In genomic region chr3:17501745-17502144, GRCh38 we compare ENCODE assay signal across 33 cellular contexts.
A peak's percentile ranks its signal among the peaks of the same experiment; 100 is the strongest.
DNase-seq lines count a peak whose midpoint lies in the region; ATAC-seq, FAIRE-seq and TF ChIP-seq lines count a peak whose summit lies in the region.
"Had no signal": no experiment of that assay in that cellular context is flagged by ENCODE, and none has a peak within 500 bp of the region (broad histone marks: within the 10 kb centered on the region; RNA-seq: fewer than 3 reads in every experiment).

No MANE protein-coding gene starts in this region.

- FAIRE-seq in HepG2 (lab: Jason Lieb, UNC) (no peak), A549 (lab: Jason Lieb, UNC) (peak; percentile 39), K562 (lab: Jason Lieb, UNC) (no peak), HTR-8/SVneo (lab: Jason Lieb, UNC) (no peak)
- FAIRE-seq: A204.1 had no signal

- 98% methylated on average over 2 of the region's 2 CpGs for WGBS in HepG2 (ENCODE audit: low lambda C conversion rate)
- WGBS in right lobe of liver (ENCODE audit: insufficient coverage, low coverage, low lambda C conversion rate, missing lambda C conversion rate): 94% methylated on average over 2 of the region's 2 CpGs
- 94% methylated on average over 2 of the region's 2 CpGs for WGBS in A549 (ENCODE audit: missing lambda C conversion rate)
- WGBS in K562 (ENCODE audit: insufficient coverage, low coverage, missing lambda C conversion rate): 64% methylated on average over 2 of the region's 2 CpGs

- CTCF ChIA-PET in HepG2 (lab: Yijun Ruan, JAX; ENCODE audit: low intra/inter-chr PET ratio, low total read pairs) (no interaction called here), A549 (lab: Yijun Ruan, JAX) (no interaction called here), HEK293 (lab: Yijun Ruan, JAX) (interaction anchor here (0.6 to 1.2 kb wide), 2 partner anchors 32 to 888 kb away, joined by 3 to 5 read pairs; no protein-coding TSS in a partner anchor), K562 (lab: Yijun Ruan, JAX; ENCODE audit: low intra/inter-chr PET ratio) (interaction anchor here (0.6 kb wide), 1 partner anchor 28 kb away, joined by 3 read pairs; no protein-coding TSS in a partner anchor)

- no peak for TF ChIP-seq EP300 in HepG2 (IDR thresholded peaks at IDR 0.05; ENCODE audit: low read depth in 2 of 2, low read length in 2 of 2)
- TF ChIP-seq EP300 in HepG2 (CRISPR knock-in tag; IDR thresholded peaks at IDR 0.05; ENCODE audit: borderline replicate concordance): no peak
- TF ChIP-seq EP300 in A549 (IDR thresholded peaks at IDR 0.05): no peak
- no peak for TF ChIP-seq EP300 in K562 (IDR thresholded peaks at IDR 0.05; ENCODE audit: low read length)

- POLR2A ChIA-PET in HepG2 (lab: Yijun Ruan, JAX): no interaction called here
- POLR2A ChIA-PET in A549 (lab: Yijun Ruan, JAX): no interaction called here
- POLR2A ChIA-PET in HEK293 (lab: Yijun Ruan, JAX): no interaction called here
- POLR2A ChIA-PET in K562 (lab: Yijun Ruan, JAX): no interaction called here

- no peaks in the 10 kb centered on the region for H4K20me1 ChIP-seq in HepG2 (ENCODE audit: insufficient read depth, low read length)
- H4K20me1 ChIP-seq in K562 (replicated peaks; ENCODE audit: control insufficient read depth, insufficient read depth, low read length): no peaks in the 10 kb centered on the region
- H4K20me1 ChIP-seq: BLaER1; BLaER1 treated with 17β-estradiol and CSF1 and Interleukin-3, amounts not matched to agents 10 nM and 100 nM had no signal

- no peaks in the 10 kb centered on the region for H3K9me3 ChIP-seq in HepG2 (ENCODE audit: low read length)
- no peaks in the 10 kb centered on the region for H3K9me3 ChIP-seq in right lobe of liver
- H3K9me3 ChIP-seq in A549: no peaks in the 10 kb centered on the region
- H3K9me3 ChIP-seq in HEK293 (ENCODE audit: control insufficient read depth, insufficient read depth, low read depth, low read length): no peaks in the 10 kb centered on the region
- H3K9me3 ChIP-seq in K562 (replicated peaks; ENCODE audit: control insufficient read depth, insufficient read depth, low read depth, low read length): no peaks in the 10 kb centered on the region
- H3K9me3 ChIP-seq: BE2C; BLaER1; BLaER1 treated with 17β-estradiol and CSF1 and Interleukin-3, amounts not matched to agents 10 nM and 100 nM; Caco-2 had no signal

- H3K79me2 ChIP-seq in HepG2 (ENCODE audit: insufficient read depth, low read length) (no peaks in the 10 kb centered on the region), K562 (ENCODE audit: control insufficient read depth, insufficient read depth, low read length) (no peaks in the 10 kb centered on the region)

- no peak for DNase-seq in HepG2 (ENCODE audit: low spot score)
- DNase-seq in right lobe of liver: no peak
- no peak for DNase-seq in A549 (ENCODE audit: low read depth in 1 of 2, low spot score in 1 of 2)
- no peak for DNase-seq in K562 (ENCODE audit: extremely low read depth in 1 of 4, low spot score in 3 of 4)
- DNase-seq in HTR-8/SVneo (ENCODE audit: insufficient read length, low spot score): no peak
- no peak for DNase-seq in superior temporal gyrus (ENCODE audit: extremely low spot score)
- DNase-seq: 8988T; ACHN; AML-193; BE2C; C1 segment of cervical spinal cord; Caco-2; Calu3; CD4-positive, alpha-beta memory T cell; CD4-positive, alpha-beta T cell; CD4-positive, CD25-positive, alpha-beta regulatory T cell; CD8-positive, alpha-beta memory T cell; CD8-positive, alpha-beta T cell; COR-L47; DMS 273 treated with DMSO at 0.1 percent for 48 hours; DMS153; DMS53; DMS79; DMS79 treated with DMSO at 0.1 percent for 48 hours; DND-41; EL had no signal

- BruUV-seq in HepG2 (replicated peaks; lab: Mats Ljungman, UMichigan) (no TSS peak), K562 (replicated peaks; lab: Mats Ljungman, UMichigan) (no TSS peak)

- ATAC-seq in HepG2: no peak
- ATAC-seq in right lobe of liver: no peak
- ATAC-seq in A549: no peak
- ATAC-seq in K562: no peak
- ATAC-seq in HG02678 (IDR thresholded peaks at IDR 0.05; ENCODE audit: unreplicated experiment): no peak
- ATAC-seq: CD8-positive, alpha-beta T cell had no signal

- intact Hi-C loops in HepG2 (cut with micrococcal nuclease; ENCODE audit: unreplicated experiment) (no loop called here), right lobe of liver (cut with DNase I) (no loop called here), K562 (cut with micrococcal nuclease) (no loop called here)

- H3K9ac ChIP-seq in HepG2 (ENCODE audit: insufficient read depth, low read depth, low read length) (no peak overlapping the region), K562 (ENCODE audit: insufficient read depth in 1 of 2, low read depth in 2 of 2, low read length in 2 of 2) (no peak overlapping the region)
- H3K9ac ChIP-seq: BLaER1; BLaER1 treated with 17β-estradiol and CSF1 and Interleukin-3, amounts not matched to agents 10 nM and 100 nM had no signal

- H3K27me3 ChIP-seq in HepG2 (ENCODE audit: control insufficient read depth in 1 of 2, insufficient read depth in 2 of 2, low read length in 2 of 2) (no peaks in the 10 kb centered on the region), right lobe of liver (no peaks in the 10 kb centered on the region), K562 (ENCODE audit: control insufficient read depth in 2 of 2, insufficient read depth in 2 of 2, low read length in 2 of 2) (no peaks in the 10 kb centered on the region)
- H3K27me3 ChIP-seq: BE2C; BLaER1; BLaER1 treated with 17β-estradiol and CSF1 and Interleukin-3, amounts not matched to agents 10 nM and 100 nM had no signal

- no peak overlapping the region for H2AFZ ChIP-seq in HepG2 (ENCODE audit: low read length)
- H2AFZ ChIP-seq in K562 (ENCODE audit: low read depth, low read length): no peak overlapping the region

- TF ChIP-seq RAD21 in HepG2 (CRISPR knock-in tag; IDR thresholded peaks at IDR 0.05) (no peak), A549 (conservative IDR thresholded peaks at IDR 0.05 in 1 of 2, IDR thresholded peaks at IDR 0.05 in 1 of 2) (no peak), K562 (CRISPR knock-in tag; conservative IDR thresholded peaks at IDR 0.05 in 1 of 2, IDR thresholded peaks at IDR 0.05 in 1 of 2) (no peak)

- H3K9me1 ChIP-seq in K562 (ENCODE audit: control insufficient read depth, insufficient read depth, low read length): no peaks in the 10 kb centered on the region

- no peak for TF ChIP-seq POLR2A in HepG2 (IDR thresholded peaks at IDR 0.05; ENCODE audit: insufficient read depth in 1 of 2, low read depth in 2 of 2, low read length in 2 of 2)
- no peak for TF ChIP-seq POLR2A in right lobe of liver (IDR thresholded peaks at IDR 0.05)
- TF ChIP-seq POLR2A in A549 (IDR thresholded peaks at IDR 0.05; ENCODE audit: low read length): no peak
- no peak for TF ChIP-seq POLR2A in K562 (conservative IDR thresholded peaks at IDR 0.05)

- no peak overlapping the region for H3K4me2 ChIP-seq in HepG2 (ENCODE audit: low read depth, low read length)
- no peak overlapping the region for H3K4me2 ChIP-seq in A549
- H3K4me2 ChIP-seq in K562 (ENCODE audit: insufficient read depth, low read length): no peak overlapping the region
- H3K4me2 ChIP-seq: BLaER1; BLaER1 treated with 17β-estradiol and CSF1 and Interleukin-3, amounts not matched to agents 10 nM and 100 nM had no signal

- H3K27ac ChIP-seq in HepG2 (ENCODE audit: extremely low read length, insufficient read depth, low read length) (no peak overlapping the region), right lobe of liver (no peak overlapping the region), A549 (no peak overlapping the region), HEK293 (ENCODE audit: extremely low read depth, low read depth, low read length) (no peak overlapping the region), K562 (ENCODE audit: extremely low read depth, low read depth, low read length) (no peak overlapping the region)
- H3K27ac ChIP-seq: 22Rv1; BLaER1; BLaER1 treated with 17β-estradiol and CSF1 and Interleukin-3, amounts not matched to agents 10 nM and 100 nM; C4-2B had no signal

- H3K36me3 ChIP-seq in HepG2 (replicated peaks in 1 of 2; ENCODE audit: control insufficient read depth in 1 of 2, insufficient read depth in 2 of 2, low read length in 2 of 2) (no peaks in the 10 kb centered on the region), right lobe of liver (no peaks in the 10 kb centered on the region), HEK293 (ENCODE audit: control insufficient read depth in 2 of 2, insufficient read depth in 1 of 2, low read length in 2 of 2) (no peaks in the 10 kb centered on the region), K562 (ENCODE audit: control insufficient read depth, insufficient read depth, low read length) (no peaks in the 10 kb centered on the region)
- H3K36me3 ChIP-seq: BE2C had no signal

- in situ Hi-C loops in HepG2 (cut with HindIII; ENCODE audit: extremely low pct_ligation_motif_present, low pct_unique_long_range_greater_than_20kb) (no loop called here), K562 (cut with MboI) (no loop called here)

- TF ChIP-seq CTCF in HepG2 (CRISPR knock-in tag; IDR thresholded peaks at IDR 0.05) (no peak), right lobe of liver (IDR thresholded peaks at IDR 0.05) (no peak), A549 (IDR thresholded peaks at IDR 0.05) (no peak), HEK293 (tag by site-specific recombination; IDR thresholded peaks at IDR 0.05) (no peak), K562 (IDR thresholded peaks at IDR 0.05 in 2 of 3, conservative IDR thresholded peaks at IDR 0.05 in 1 of 3; ENCODE audit: insufficient read depth in 2 of 3, low read depth in 1 of 3, low read length in 3 of 3) (no peak)

- H3K4me3 ChIP-seq in HepG2 (replicated peaks in 1 of 3; ENCODE audit: insufficient read depth in 1 of 3, low read depth in 2 of 3, low read length in 3 of 3) (no peak overlapping the region), right lobe of liver (no peak overlapping the region), A549 (no peak overlapping the region), HEK293 (ENCODE audit: low read depth, low read length) (no peak overlapping the region), K562 (no peak overlapping the region)
- H3K4me3 ChIP-seq: BLaER1; BLaER1 treated with 17β-estradiol and CSF1 and Interleukin-3, amounts not matched to agents 10 nM and 100 nM had no signal

- no peaks in the 10 kb centered on the region for H3K4me1 ChIP-seq in HepG2 (ENCODE audit: insufficient read depth, low read length)
- H3K4me1 ChIP-seq in right lobe of liver: no peaks in the 10 kb centered on the region
- H3K4me1 ChIP-seq in A549: peaks cover 27% of the 10 kb centered on the region
- no peaks in the 10 kb centered on the region for H3K4me1 ChIP-seq in HEK293 (ENCODE audit: control insufficient read depth, insufficient read depth, low read length)
- no peaks in the 10 kb centered on the region for H3K4me1 ChIP-seq in K562 (replicated peaks in 1 of 2; ENCODE audit: control insufficient read depth in 2 of 2, insufficient read depth in 2 of 2, low read length in 2 of 2)
- H3K4me1 ChIP-seq: BE2C, BLaER1 had no signal

TF ChIP-seq in A549, 52 proteins besides CTCF, POLR2A, EP300 and RAD21 (continues in another document):
- TF ChIP-seq CBX8 (IDR thresholded peaks at IDR 0.05): no peak
- no peak for TF ChIP-seq ZNF302 (CRISPR knock-in tag; IDR thresholded peaks at IDR 0.05)

TF ChIP-seq in HEK293, 187 proteins besides CTCF, POLR2A, EP300 and RAD21:
- TF ChIP-seq SCRT2 (tag by site-specific recombination; IDR thresholded peaks at IDR 0.05): 0 out of 2 replicates have a peak, but pooled peaks have one; percentile 12
- TF ChIP-seq ZNF660 (tag by site-specific recombination; IDR thresholded peaks at IDR 0.05): no peak

TF ChIP-seq in K562, 482 proteins besides CTCF, POLR2A, EP300 and RAD21 (continues in another document):
- TF ChIP-seq U2AF2 (optimal IDR thresholded peaks at IDR 0.05; ENCODE audit: low read depth, low read length): no peak
- TF ChIP-seq ZNF316 (IDR thresholded peaks at IDR 0.05): peak; percentile 70

Comparison
In these comparisons a context has a peak if more than half of its experiments do, and no peak if none do; other contexts are left out.
1. CTCF ChIA-PET loops: an anchor here in HEK293 (0.6 to 1.2 kb wide) and K562 (0.6 kb wide); none called in HepG2 and A549.
2. Of the 241 proteins assayed by ChIP-seq in both HepG2 and K562: peak only in HepG2: MAFF and MAFK; only in K562: MAFG; in both: none; in neither: 238.